ENCODE assay signal across 17 cellular contexts in the genomic region with DNA sequence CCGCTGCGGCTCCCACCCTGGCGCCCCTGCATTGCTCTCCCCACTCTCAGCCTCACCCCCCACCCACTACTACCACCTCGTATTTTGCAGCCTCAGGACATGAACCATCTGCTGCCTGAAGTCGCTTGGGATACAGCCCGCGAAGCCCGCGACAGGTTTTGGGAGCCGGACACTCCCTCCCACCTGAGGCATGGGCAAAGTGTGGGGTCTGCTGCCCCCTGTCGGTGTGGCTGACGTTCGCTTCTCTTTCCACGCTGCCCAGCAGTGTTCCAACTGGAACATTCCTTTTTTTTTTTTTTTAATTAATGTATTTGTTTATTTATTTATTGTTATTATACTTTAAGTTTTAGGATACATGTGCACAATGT. TPM values are rescaled to one million over a fixed set of nuclear protein-coding genes. Genes with fewer than 3 reads are reported as not detected.
DNase-seq lines count a peak whose midpoint lies in the region; ATAC-seq and TF ChIP-seq lines count a peak whose summit lies in the region.
"Had no signal": no experiment of that assay in that cellular context is flagged by ENCODE, and none has a peak within 500 bp of the region (broad histone marks: within the 10 kb centered on the region; RNA-seq: fewer than 3 reads in every experiment).

No MANE protein-coding gene starts in this region.

- TF ChIP-seq CTCF in WTC11 (IDR thresholded peaks at IDR 0.05) (peak; percentile 67), omental fat pad (IDR thresholded peaks at IDR 0.05) (no peak)

- peak; percentile 76 for DNase-seq in H7
- peak; percentile 77 for DNase-seq in WTC11 (ENCODE audit: low spot score)
- peak; percentile 37 for DNase-seq in iPS DF 6.9 (ENCODE audit: low read depth, low spot score)
- no peak for DNase-seq in omental fat pad (ENCODE audit: low spot score)
- DNase-seq in epidermal melanocyte (ENCODE audit: insufficient read length, low spot score), result no peak
- DNase-seq in NCI-H1092 (lab: John Stamatoyannopoulos, UW), result no peak
- DNase-seq in foreskin melanocyte, result no peak
- DNase-seq: activated CD8-positive, alpha-beta T cell treated with anti-CD3 and anti-CD28 coated beads, Interleukin-2, amount 10 ng/mL, durations not matched to agents 7 days and 5 days; CD8-positive, alpha-beta memory T cell; dermis blood vessel endothelial cell; head of caudate nucleus; naive B cell; NCI-H146 had no signal

- no peaks in the 10 kb centered on the region for H3K36me3 ChIP-seq in H7 (replicated peaks; ENCODE audit: control insufficient read depth, insufficient read depth, low read length)
- H3K36me3 ChIP-seq in iPS DF 6.9 (ENCODE audit: control insufficient read depth, insufficient read depth, low read length), result no peaks in the 10 kb centered on the region

- H3K4me1 ChIP-seq in iPS DF 6.9 (ENCODE audit: control insufficient read depth, insufficient read depth, low read length), result no peaks in the 10 kb centered on the region

- peaks cover 40% of the 10 kb centered on the region for H3K27me3 Mint-ChIP-seq in WTC11 (ENCODE audit: low read depth)
- H3K27me3 Mint-ChIP-seq: naive B cell had no signal

- no peaks in the 10 kb centered on the region for H3K9me3 ChIP-seq in iPS DF 6.9 (ENCODE audit: control insufficient read depth, insufficient read depth, low read length)

- ATAC-seq in WTC11 (peak; percentile 89), omental fat pad (ENCODE audit: low FRiP score) (peak; percentile 75), GM21576 (IDR thresholded peaks at IDR 0.05; ENCODE audit: unreplicated experiment) (no peak)
- ATAC-seq: activated CD8-positive, alpha-beta T cell treated with anti-CD3 and anti-CD28 coated beads, Interleukin-2, amount 10 ng/mL, durations not matched to agents 7 days and 5 days had no signal

- peaks cover 10% of the 10 kb centered on the region; the same call in 1 of the 2 replicates for H3K27me3 ChIP-seq in H7 (ENCODE audit: control insufficient read depth, insufficient read depth, low read length)
- H3K27me3 ChIP-seq in iPS DF 6.9 (ENCODE audit: control insufficient read depth, insufficient read depth, low read length), result peaks cover 3% of the 10 kb centered on the region; the same call in 1 of the 2 replicates

- H3K9me3 Mint-ChIP-seq in WTC11, result peaks cover 9% of the 10 kb centered on the region
- H3K9me3 Mint-ChIP-seq: activated naive CD4-positive, alpha-beta T cell treated with anti-CD3 and anti-CD28 coated beads, Interleukin-2, amount 50 U/mL, for 24 hours; CD8-positive, alpha-beta memory T cell had no signal

- H3K4me3 ChIP-seq in H7 (ENCODE audit: insufficient read depth, low read depth, low read length) (peak overlapping the region; percentile 24), iPS DF 6.9 (ENCODE audit: low read length) (peak overlapping the region; percentile 43; the same call in 1 of the 2 replicates)

- H3K36me3 Mint-ChIP-seq in WTC11, result peaks cover 8% of the 10 kb centered on the region
- H3K36me3 Mint-ChIP-seq: activated naive CD4-positive, alpha-beta T cell treated with anti-CD3 and anti-CD28 coated beads, Interleukin-2, amount 50 U/mL, for 24 hours; CD8-positive, alpha-beta memory T cell; naive B cell had no signal

- CTCF ChIA-PET in WTC11 (lab: Charles Lee), result no interaction called here

- H3K4me1 Mint-ChIP-seq in WTC11, result no peaks in the 10 kb centered on the region
- H3K4me1 Mint-ChIP-seq: activated naive CD4-positive, alpha-beta T cell treated with anti-CD3 and anti-CD28 coated beads, Interleukin-2, amount 50 U/mL, for 24 hours; CD8-positive, alpha-beta memory T cell; naive B cell had no signal

- H3K4me3 Mint-ChIP-seq in WTC11, result peak overlapping the region; percentile 71
- H3K4me3 Mint-ChIP-seq: activated CD8-positive, alpha-beta T cell treated with anti-CD3 and anti-CD28 coated beads, Interleukin-2, amount 10 ng/mL, durations not matched to agents 7 days and 5 days; activated naive CD4-positive, alpha-beta T cell treated with anti-CD3 and anti-CD28 coated beads, Interleukin-2, amount 50 U/mL, for 24 hours; CD8-positive, alpha-beta memory T cell had no signal

- no peak overlapping the region for H3K27ac ChIP-seq in iPS DF 6.9 (ENCODE audit: low read length)

- no CpG with 5 or more reads among the region's 14 CpGs for WGBS in iPS DF 6.9 (ENCODE audit: insufficient coverage, insufficient read length)

- POLR2A ChIA-PET in WTC11 (lab: Charles Lee), result no interaction called here

- H3K27ac Mint-ChIP-seq in WTC11, result no peak overlapping the region
- H3K27ac Mint-ChIP-seq: activated CD8-positive, alpha-beta T cell treated with anti-CD3 and anti-CD28 coated beads, Interleukin-2, amount 10 ng/mL, durations not matched to agents 7 days and 5 days; activated naive CD4-positive, alpha-beta T cell treated with anti-CD3 and anti-CD28 coated beads, Interleukin-2, amount 50 U/mL, for 24 hours; CD8-positive, alpha-beta memory T cell; naive B cell had no signal

TF ChIP-seq in WTC11, 78 proteins besides CTCF, POLR2A, EP300 and RAD21 (continues in another document):
- TF ChIP-seq, protein P1, sequence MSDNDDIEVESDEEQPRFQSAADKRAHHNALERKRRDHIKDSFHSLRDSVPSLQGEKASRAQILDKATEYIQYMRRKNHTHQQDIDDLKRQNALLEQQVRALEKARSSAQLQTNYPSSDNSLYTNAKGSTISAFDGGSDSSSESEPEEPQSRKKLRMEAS (CRISPR knock-in tag; IDR thresholded peaks at IDR 0.05), result 0 out of 2 replicates have a peak, but pooled peaks have one; percentile 46
- TF ChIP-seq ZNF423 (CRISPR knock-in tag; IDR thresholded peaks at IDR 0.05) (no peak), CDX4 (CRISPR knock-in tag; IDR thresholded peaks at IDR 0.05; ENCODE audit: borderline replicate concordance) (no peak), STAT6 (CRISPR knock-in tag; conservative IDR thresholded peaks at IDR 0.05; ENCODE audit: low read depth) (no peak), USF2 (CRISPR knock-in tag; IDR thresholded peaks at IDR 0.05) (no peak)
- TF ChIP-seq, protein P2, sequence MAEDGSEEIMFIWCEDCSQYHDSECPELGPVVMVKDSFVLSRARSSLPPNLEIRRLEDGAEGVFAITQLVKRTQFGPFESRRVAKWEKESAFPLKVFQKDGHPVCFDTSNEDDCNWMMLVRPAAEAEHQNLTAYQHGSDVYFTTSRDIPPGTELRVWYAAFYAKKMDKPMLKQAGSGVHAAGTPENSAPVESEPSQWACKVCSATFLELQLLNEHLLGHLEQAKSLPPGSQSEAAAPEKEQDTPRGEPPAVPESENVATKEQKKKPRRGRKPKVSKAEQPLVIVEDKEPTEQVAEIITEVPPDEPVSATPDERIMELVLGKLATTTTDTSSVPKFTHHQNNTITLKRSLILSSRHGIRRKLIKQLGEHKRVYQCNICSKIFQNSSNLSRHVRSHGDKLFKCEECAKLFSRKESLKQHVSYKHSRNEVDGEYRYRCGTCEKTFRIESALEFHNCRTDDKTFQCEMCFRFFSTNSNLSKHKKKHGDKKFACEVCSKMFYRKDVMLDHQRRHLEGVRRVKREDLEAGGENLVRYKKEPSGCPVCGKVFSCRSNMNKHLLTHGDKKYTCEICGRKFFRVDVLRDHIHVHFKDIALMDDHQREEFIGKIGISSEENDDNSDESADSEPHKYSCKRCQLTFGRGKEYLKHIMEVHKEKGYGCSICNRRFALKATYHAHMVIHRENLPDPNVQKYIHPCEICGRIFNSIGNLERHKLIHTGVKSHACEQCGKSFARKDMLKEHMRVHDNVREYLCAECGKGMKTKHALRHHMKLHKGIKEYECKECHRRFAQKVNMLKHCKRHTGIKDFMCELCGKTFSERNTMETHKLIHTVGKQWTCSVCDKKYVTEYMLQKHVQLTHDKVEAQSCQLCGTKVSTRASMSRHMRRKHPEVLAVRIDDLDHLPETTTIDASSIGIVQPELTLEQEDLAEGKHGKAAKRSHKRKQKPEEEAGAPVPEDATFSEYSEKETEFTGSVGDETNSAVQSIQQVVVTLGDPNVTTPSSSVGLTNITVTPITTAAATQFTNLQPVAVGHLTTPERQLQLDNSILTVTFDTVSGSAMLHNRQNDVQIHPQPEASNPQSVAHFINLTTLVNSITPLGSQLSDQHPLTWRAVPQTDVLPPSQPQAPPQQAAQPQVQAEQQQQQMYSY (CRISPR knock-in tag; IDR thresholded peaks at IDR 0.05), result no peak

RNA-seq across cellular contexts. Expression of gene LPA, which starts 15.3 kb away (rescaled TPM):
- total RNA-seq in H7 (2014; rRNA removed; shearing (Covaris generic)), result not detected in 2 replicates
- total RNA-seq in WTC11 (2021) (0.60 to 0.66 TPM (median 0.61 TPM) in 3 replicates), omental fat pad (under 1 TPM in 2 of 4 donors, not detected in 2; 0.24 to 0.65 TPM)
- total RNA-seq: activated CD8-positive, alpha-beta T cell treated with anti-CD3 and anti-CD28 coated beads, Interleukin-2, amount 10 ng/mL, durations not matched to agents 7 days and 5 days; CD8-positive, alpha-beta memory T cell; dermis blood vessel endothelial cell; OCI-LY7; T-helper 2 cell treated with Interferon-gamma antibody and Interleukin-4, amounts not matched to agents 100 ng/mL and 5 ng/mL, for 36 hours had no signal

RNA-seq across cellular contexts. Expression of gene PLG, which starts 22.7 kb away (rescaled TPM):
- total RNA-seq in H7 (2014; rRNA removed; shearing (Covaris generic)), result not detected in 2 replicates
- total RNA-seq in WTC11 (2021), result 0.46 to 1.4 TPM (median 0.72 TPM) in 3 replicates
- total RNA-seq in omental fat pad, result not detected
- total RNA-seq: dermis blood vessel endothelial cell; T-helper 2 cell treated with Interferon-gamma antibody and Interleukin-4, amounts not matched to agents 100 ng/mL and 5 ng/mL, for 36 hours had no signal

Comparison
In these comparisons a context has a peak if more than half of its experiments do, and no peak if none do; other contexts are left out.
1. DNase-seq: peak in H7 (single experiment), WTC11 (single experiment) and iPS DF 6.9 (single experiment); none in omental fat pad (single experiment), epidermal melanocyte (single experiment), NCI-H1092 (single experiment) and foreskin melanocyte (single experiment).